ENCODE assay signal across 9 cellular contexts in genomic region chr10:124642076-124642710, GRCh38.
DNase-seq lines count a peak whose midpoint lies in the region; ATAC-seq and TF ChIP-seq lines count a peak whose summit lies in the region.
"Had no signal": no experiment of that assay in that cellular context is flagged by ENCODE, and none has a peak within 500 bp of the region (broad histone marks: within the 10 kb centered on the region; RNA-seq: fewer than 3 reads in every experiment).

No MANE protein-coding gene starts in this region.

- no peaks in the 10 kb centered on the region for H3K27me3 Mint-ChIP-seq in endodermal cell (ENCODE audit: insufficient read depth)
- no peaks in the 10 kb centered on the region for H3K27me3 Mint-ChIP-seq in activated CD4-positive, alpha-beta T cell treated with anti-CD3 and anti-CD28 coated beads for 36 hours
- H3K27me3 Mint-ChIP-seq in activated T-helper 2 cell treated with anti-CD3 and anti-CD28 coated beads, Interferon-gamma antibody, Interleukin-2, Interleukin-4, amounts not matched to agents 10 μg/mL and 5 μg/mL and 100 μg/mL, durations not matched to agents 14 hours and 24 hours and 36 hours (ENCODE audit: low read depth): no peaks in the 10 kb centered on the region

- peak overlapping the region; percentile 82 for H2BK15ac ChIP-seq in neuronal stem cell (ENCODE audit: low read length)

- intact Hi-C loops in activated CD4-positive, alpha-beta T cell treated with anti-CD3 and anti-CD28 coated beads for 36 hours (cut with DNase I, micrococcal nuclease): no loop called here
- intact Hi-C loops in activated T-helper 2 cell treated with anti-CD3 and anti-CD28 coated beads, Interferon-gamma antibody, Interleukin-2, Interleukin-4, amounts not matched to agents 10 μg/mL and 5 μg/mL and 100 μg/mL, durations not matched to agents 14 hours and 24 hours and 36 hours (cut with micrococcal nuclease): no loop called here

- H2AK5ac ChIP-seq in neuronal stem cell (ENCODE audit: low read depth, low read length): peak overlapping the region; percentile 99

- H3K9me3 Mint-ChIP-seq in endodermal cell: no peaks in the 10 kb centered on the region
- H3K9me3 Mint-ChIP-seq in activated CD4-positive, alpha-beta T cell treated with anti-CD3 and anti-CD28 coated beads for 36 hours (ENCODE audit: low read depth): no peaks in the 10 kb centered on the region
- no peaks in the 10 kb centered on the region for H3K9me3 Mint-ChIP-seq in activated T-helper 2 cell treated with anti-CD3 and anti-CD28 coated beads, Interferon-gamma antibody, Interleukin-2, Interleukin-4, amounts not matched to agents 10 μg/mL and 5 μg/mL and 100 μg/mL, durations not matched to agents 14 hours and 24 hours and 36 hours

- H3K9me3 ChIP-seq in endodermal cell (ENCODE audit: control insufficient read depth, low read length): no peaks in the 10 kb centered on the region
- H3K9me3 ChIP-seq in neuronal stem cell (replicated peaks in 1 of 2; ENCODE audit: control insufficient read depth in 2 of 2, insufficient read depth in 1 of 2, low read depth in 1 of 2, low read length in 2 of 2): no peaks in the 10 kb centered on the region

- peak overlapping the region; percentile 93 for H2BK120ac ChIP-seq in neuronal stem cell (ENCODE audit: low read depth, low read length)

- H3K27ac Mint-ChIP-seq in endodermal cell: peak overlapping the region; percentile 68
- H3K27ac Mint-ChIP-seq in activated CD4-positive, alpha-beta T cell treated with anti-CD3 and anti-CD28 coated beads for 36 hours: no peak overlapping the region
- H3K27ac Mint-ChIP-seq in activated T-helper 2 cell treated with anti-CD3 and anti-CD28 coated beads, Interferon-gamma antibody, Interleukin-2, Interleukin-4, amounts not matched to agents 10 μg/mL and 5 μg/mL and 100 μg/mL, durations not matched to agents 14 hours and 24 hours and 36 hours: no peak overlapping the region

- peak overlapping the region; percentile 72 for H3K14ac ChIP-seq in neuronal stem cell (ENCODE audit: low read length)

- POLR2A ChIA-PET in activated CD4-positive, alpha-beta T cell treated with anti-CD3 and anti-CD28 coated beads for 36 hours (lab: Charles Lee): no interaction called here

- H4K91ac ChIP-seq in neuronal stem cell (ENCODE audit: low read depth, low read length, poor library complexity): peak overlapping the region; percentile 76

- peak overlapping the region; percentile 94 for H2BK5ac ChIP-seq in neuronal stem cell (ENCODE audit: low read length)

- H3K9ac ChIP-seq in endodermal cell (ENCODE audit: extremely low read depth, low read length, poor library complexity, severe bottlenecking) (no peak overlapping the region), neuronal stem cell (ENCODE audit: low read depth, low read length, poor library complexity) (peak overlapping the region; percentile 89)

- 92 to 94% methylated on average over 17 to 21 of the region's 21 CpGs for WGBS in endodermal cell (ENCODE audit: insufficient coverage in 1 of 2, insufficient read length in 1 of 2), 2 experiments
- WGBS in neuronal stem cell (ENCODE audit: extremely low coverage in 2 of 2, insufficient read length in 2 of 2, insufficient replicate concordance in 1 of 2), 2 donors: no CpG with 5 or more reads among the region's 21 CpGs

- H3K23ac ChIP-seq in neuronal stem cell (ENCODE audit: low read depth, low read length, poor library complexity): peak overlapping the region; percentile 18

- peaks cover 4% of the 10 kb centered on the region for H3K4me1 ChIP-seq in endodermal cell (ENCODE audit: control insufficient read depth, insufficient read depth, low read length)
- peaks cover 29 to 51% of the 10 kb centered on the region in 2 donors for H3K4me1 ChIP-seq in neuronal stem cell (ENCODE audit: control insufficient read depth in 2 of 2, insufficient read depth in 1 of 2, low read depth in 1 of 2, low read length in 2 of 2)

- H3K79me1 ChIP-seq in neuronal stem cell (ENCODE audit: low read depth, low read length): peaks cover 11% of the 10 kb centered on the region

- ATAC-seq in activated CD4-positive, alpha-beta T cell treated with anti-CD3 and anti-CD28 coated beads for 36 hours: no peak

- H3K4ac ChIP-seq in neuronal stem cell (ENCODE audit: low read length): peak overlapping the region; percentile 90

- TF ChIP-seq CTCF in endodermal cell (conservative IDR thresholded peaks at IDR 0.05): no peak

- no peaks in the 10 kb centered on the region for H3K36me3 Mint-ChIP-seq in endodermal cell (ENCODE audit: low read depth)
- H3K36me3 Mint-ChIP-seq in activated CD4-positive, alpha-beta T cell treated with anti-CD3 and anti-CD28 coated beads for 36 hours (ENCODE audit: low read depth): no peaks in the 10 kb centered on the region
- peaks cover 9% of the 10 kb centered on the region for H3K36me3 Mint-ChIP-seq in activated T-helper 2 cell treated with anti-CD3 and anti-CD28 coated beads, Interferon-gamma antibody, Interleukin-2, Interleukin-4, amounts not matched to agents 10 μg/mL and 5 μg/mL and 100 μg/mL, durations not matched to agents 14 hours and 24 hours and 36 hours (ENCODE audit: low read depth)

- peak overlapping the region; percentile 91 for H2BK12ac ChIP-seq in neuronal stem cell (ENCODE audit: low read length)

- H3K4me1 Mint-ChIP-seq in endodermal cell: peaks cover 21% of the 10 kb centered on the region
- peaks cover 61% of the 10 kb centered on the region for H3K4me1 Mint-ChIP-seq in activated CD4-positive, alpha-beta T cell treated with anti-CD3 and anti-CD28 coated beads for 36 hours
- H3K4me1 Mint-ChIP-seq in activated T-helper 2 cell treated with anti-CD3 and anti-CD28 coated beads, Interferon-gamma antibody, Interleukin-2, Interleukin-4, amounts not matched to agents 10 μg/mL and 5 μg/mL and 100 μg/mL, durations not matched to agents 14 hours and 24 hours and 36 hours (ENCODE audit: low read depth): peaks cover 33% of the 10 kb centered on the region

- H3K4me3 ChIP-seq in endodermal cell (ENCODE audit: low read length) (no peak overlapping the region), neuronal stem cell (ENCODE audit: low read length in 2 of 2) (no peak overlapping the region)

- peak; percentile 80 for DNase-seq in DMS 273 (lab: John Stamatoyannopoulos, UW; ENCODE audit: unreplicated experiment)
- DNase-seq in NCI-H1092 treated with DMSO at 0.1 percent for 48 hours (lab: John Stamatoyannopoulos, UW): peak; percentile 69
- DNase-seq in endodermal cell: no peak
- DNase-seq in neuronal stem cell (ENCODE audit: low spot score): no peak
- no peak for DNase-seq in stimulated activated CD4-positive, alpha-beta T cell treated with anti-CD3 and anti-CD28 coated beads, Interleukin-2, amount 100 ng/mL, for 48 hours
- no peak for DNase-seq in AML-193 (lab: John Stamatoyannopoulos, UW)
- DNase-seq in activated CD4-positive, alpha-beta T cell treated with anti-CD3 and anti-CD28 coated beads for 36 hours: no peak
- no peak for DNase-seq in activated T-helper 2 cell treated with anti-CD3 and anti-CD28 coated beads, Interferon-gamma antibody, Interleukin-2, Interleukin-4, amounts not matched to agents 10 μg/mL and 5 μg/mL and 100 μg/mL, durations not matched to agents 14 hours and 24 hours and 36 hours (ENCODE audit: low spot score)
- DNase-seq: small intestine had no signal

- no peak overlapping the region for H3K27ac ChIP-seq in endodermal cell (ENCODE audit: low read depth, low read length)
- peak overlapping the region; percentile 97 for H3K27ac ChIP-seq in neuronal stem cell (replicated peaks; ENCODE audit: low read length)

- H4K8ac ChIP-seq in neuronal stem cell (ENCODE audit: low read depth, low read length): peak overlapping the region; percentile 33

- H3K36me3 ChIP-seq in endodermal cell (ENCODE audit: control insufficient read depth, insufficient read depth, low read length) (no peaks in the 10 kb centered on the region), neuronal stem cell (replicated peaks in 1 of 2; ENCODE audit: control insufficient read depth in 2 of 2, insufficient read depth in 2 of 2, low read length in 2 of 2) (peaks cover 0 to 10% of the 10 kb centered on the region in 2 donors)

- no peak overlapping the region for H2AFZ ChIP-seq in neuronal stem cell (ENCODE audit: low read length)

- CTCF ChIA-PET in activated CD4-positive, alpha-beta T cell treated with anti-CD3 and anti-CD28 coated beads for 36 hours (lab: Charles Lee): interaction anchor here (1.1 to 1.6 kb wide), 2 partner anchors 22 to 28 kb away, joined by 3 to 5 read pairs; no protein-coding TSS in a partner anchor

- no peaks in the 10 kb centered on the region for H3K27me3 ChIP-seq in endodermal cell (ENCODE audit: control insufficient read depth, insufficient read depth, low read length, poor library complexity, severe bottlenecking)
- no peaks in the 10 kb centered on the region for H3K27me3 ChIP-seq in neuronal stem cell (ENCODE audit: control insufficient read depth in 3 of 3, insufficient read depth in 3 of 3, low read depth in 1 of 3, low read length in 3 of 3)

- no peak overlapping the region for H3K4me3 Mint-ChIP-seq in endodermal cell
- H3K4me3 Mint-ChIP-seq in activated CD4-positive, alpha-beta T cell treated with anti-CD3 and anti-CD28 coated beads for 36 hours: no peak overlapping the region
- H3K4me3 Mint-ChIP-seq in activated T-helper 2 cell treated with anti-CD3 and anti-CD28 coated beads, Interferon-gamma antibody, Interleukin-2, Interleukin-4, amounts not matched to agents 10 μg/mL and 5 μg/mL and 100 μg/mL, durations not matched to agents 14 hours and 24 hours and 36 hours (ENCODE audit: low read depth): no peak overlapping the region

- H3K18ac ChIP-seq in neuronal stem cell (ENCODE audit: low read length): peak overlapping the region; percentile 98

- H3K4me2 ChIP-seq in neuronal stem cell (ENCODE audit: insufficient read depth, low read length, poor library complexity, severe bottlenecking): no peak overlapping the region

Comparison
In these comparisons a context has a peak if more than half of its experiments do, and no peak if none do; other contexts are left out.
1. DNase-seq: peak in DMS 273 (single experiment) and NCI-H1092 treated with DMSO at 0.1 percent for 48 hours (single experiment); none in endodermal cell (single experiment), neuronal stem cell (single experiment), stimulated activated CD4-positive, alpha-beta T cell treated with anti-CD3 and anti-CD28 coated beads, Interleukin-2, amount 100 ng/mL, for 48 hours (0 of 2), AML-193 (0 of 2), activated CD4-positive, alpha-beta T cell treated with anti-CD3 and anti-CD28 coated beads for 36 hours (single experiment) and activated T-helper 2 cell treated with anti-CD3 and anti-CD28 coated beads, Interferon-gamma antibody, Interleukin-2, Interleukin-4, amounts not matched to agents 10 μg/mL and 5 μg/mL and 100 μg/mL, durations not matched to agents 14 hours and 24 hours and 36 hours (single experiment).